Comparison of ENCODE assay signal across 21 cellular contexts in genomic region chr13:69706807-69707206, GRCh38.
"Had no signal": no experiment of that assay in that cellular context is flagged by ENCODE, and none has a peak within 500 bp of the region (broad histone marks: within the 10 kb centered on the region; RNA-seq: fewer than 3 reads in every experiment).

No MANE protein-coding gene starts in this region.

- H3K27me3 ChIP-seq: esophagus muscularis mucosa, gastrocnemius medialis, heart right ventricle, neural progenitor cell, spleen, tibial nerve, upper lobe of right lung, vagina had no signal

- H3K9me3 ChIP-seq: esophagus muscularis mucosa, gastrocnemius medialis, heart right ventricle, left ventricle myocardium inferior, lower lobe of right lung, psoas muscle, spleen, tibial nerve, upper lobe of right lung, vagina had no signal

- H3K4me3 ChIP-seq: coronary artery, esophagus muscularis mucosa, gastrocnemius medialis, heart right ventricle, left ventricle myocardium inferior, lower lobe of right lung, neural progenitor cell, psoas muscle, spleen, tibial nerve, upper lobe of right lung, vagina had no signal

- ATAC-seq: gastrocnemius medialis; heart right ventricle; lower lobe of right lung; natural killer cell treated with Interleukin-12 subunit alpha and Interleukin-12 subunit beta and Interleukin-15 and Interleukin-18, amount 100 ng/mL, for 72 hours; psoas muscle; sciatic nerve; stimulated activated memory B cell treated with anti-CD40 and anti-IgM and Interleukin-4, amounts not matched to agents 10 μg/mL and 1 μg/mL and 100 μg/mL, for 72 hours; upper lobe of right lung had no signal

- H3K9ac ChIP-seq: neural progenitor cell had no signal

- H3K4me1 ChIP-seq: esophagus muscularis mucosa, gastrocnemius medialis, heart right ventricle, left ventricle myocardium inferior, lower lobe of right lung, neural progenitor cell, psoas muscle, spleen, tibial nerve, upper lobe of right lung, vagina had no signal

- H3K27ac ChIP-seq: coronary artery, epithelial cell of prostate, esophagus muscularis mucosa, gastrocnemius medialis, heart right ventricle, left ventricle myocardium inferior, lower lobe of right lung, neural progenitor cell, psoas muscle, spleen, tibial nerve, upper lobe of right lung, vagina had no signal

- H3K4me2 ChIP-seq: neural progenitor cell had no signal

- DNase-seq: effector CD4-positive, alpha-beta T cell; gastrocnemius medialis; heart right ventricle; islet precursor cell; left ventricle myocardium inferior; lower lobe of right lung; psoas muscle; spleen; stimulated activated CD4-positive, alpha-beta T cell treated with anti-CD3 and anti-CD28 coated beads, Interleukin-15, amount 100 ng/mL, for 24 hours; stimulated activated CD4-positive, alpha-beta T cell treated with anti-CD3 and anti-CD28 coated beads, Interleukin-1b, Interleukin-23, amount 100 ng/mL, for 48 hours; stimulated activated CD4-positive, alpha-beta T cell treated with anti-CD3 and anti-CD28 coated beads, Interleukin-4, amount 100 ng/mL, for 24 hours; upper lobe of right lung had no signal

- H3K36me3 ChIP-seq: esophagus muscularis mucosa, gastrocnemius medialis, heart right ventricle, left ventricle myocardium inferior, lower lobe of right lung, neural progenitor cell, spleen, tibial nerve, upper lobe of right lung, vagina had no signal

- H2AFZ ChIP-seq: neural progenitor cell had no signal
